Comparison of ENCODE assay signal across 24 cellular contexts in genomic region chr15:68032672-68033071, GRCh38. TPM values are rescaled to one million over a fixed set of nuclear protein-coding genes. Genes with fewer than 3 reads are reported as not detected.
A peak's percentile ranks its signal among the peaks of the same experiment; 100 is the strongest.
DNase-seq lines count a peak whose midpoint lies in the region; ATAC-seq, FAIRE-seq and TF ChIP-seq lines count a peak whose summit lies in the region.
"Had no signal": no experiment of that assay in that cellular context is flagged by ENCODE, and none has a peak within 500 bp of the region (broad histone marks: within the 10 kb centered on the region; RNA-seq: fewer than 3 reads in every experiment).

No MANE protein-coding gene starts in this region.

- POLR2A ChIA-PET in A549 (lab: Yijun Ruan, JAX) (no interaction called here), WTC11 (lab: Charles Lee) (no interaction called here), SK-N-SH (lab: Yijun Ruan, JAX) (no interaction called here)

- no peaks in the 10 kb centered on the region for H3K4me1 ChIP-seq in A549
- H3K4me1 ChIP-seq in SK-N-SH (ENCODE audit: control insufficient read depth in 1 of 2, insufficient read depth in 2 of 2, low read depth in 1 of 2, low read length in 1 of 2): no peaks in the 10 kb centered on the region
- H3K4me1 ChIP-seq: body of pancreas, parathyroid adenoma, sigmoid colon had no signal

- DNase-seq in A549 (ENCODE audit: low read depth in 1 of 2, low spot score in 1 of 2) (no peak), LNCaP clone FGC (ENCODE audit: low read depth) (peak; percentile 40), WTC11 (ENCODE audit: low spot score) (no peak), UCSD-AML1 (lab: John Stamatoyannopoulos, UW; ENCODE audit: unreplicated experiment) (no peak), SK-N-SH (no peak), NCI-H187 (lab: John Stamatoyannopoulos, UW) (no peak)
- DNase-seq in activated naive CD4-positive, alpha-beta T cell treated with Interleukin-2 at 50 U/mL for 16 hours: no peak
- DNase-seq: activated CD4-positive, alpha-beta T cell treated with anti-CD3 and anti-CD28 coated beads, Interleukin-2, amount 50 U/mL, for 4 hours; activated T-cell treated with anti-CD3 and anti-CD28 coated beads, Interleukin-2, amount 50 U/mL, for 4 hours; body of pancreas; GM23248; IMR-90; NCI-H1092; NCI-H526; PC-3; sigmoid colon; stomach; T1000 had no signal

- no peaks in the 10 kb centered on the region for H4K20me1 ChIP-seq in SK-N-SH (ENCODE audit: insufficient read depth)

- no peaks in the 10 kb centered on the region for H3K79me2 ChIP-seq in SK-N-SH (ENCODE audit: insufficient read depth)
- H3K79me2 ChIP-seq: hepatocyte, parathyroid adenoma had no signal

- H3K4me2 ChIP-seq in A549: no peak overlapping the region
- H3K4me2 ChIP-seq in SK-N-SH: no peak overlapping the region
- H3K4me2 ChIP-seq: hepatocyte had no signal

- H3K4me3 ChIP-seq in A549 (no peak overlapping the region), LNCaP clone FGC (ENCODE audit: low read depth, low read length) (no peak overlapping the region), SK-N-SH (ENCODE audit: low read depth in 2 of 2, low read length in 1 of 2) (no peak overlapping the region)
- H3K4me3 ChIP-seq: body of pancreas, GM23248, hepatocyte, sigmoid colon, stomach had no signal

- no peak for FAIRE-seq in A549 (lab: Jason Lieb, UNC)
- FAIRE-seq: islet of Langerhans had no signal

- no peak for ATAC-seq in A549
- peak; percentile 58 for ATAC-seq in GM18502 (IDR thresholded peaks at IDR 0.05; ENCODE audit: poor library complexity, unreplicated experiment)
- peak; percentile 48; the same call in 1 of the 2 replicates for ATAC-seq in WTC11
- ATAC-seq: activated naive CD4-positive, alpha-beta T cell treated with anti-CD3 and anti-CD28 coated beads, Interleukin-2, amount 50 U/mL, for 72 hours; activated T-cell treated with anti-CD3 and anti-CD28 coated beads, Interleukin-2, amount 50 U/mL, for 4 hours; body of pancreas; PC-3 had no signal

- H3K9me2 ChIP-seq in SK-N-SH: no peaks in the 10 kb centered on the region

- H3K36me3 ChIP-seq in SK-N-SH (replicated peaks in 1 of 2; ENCODE audit: control insufficient read depth in 1 of 2, insufficient read depth in 2 of 2, low read length in 1 of 2): no peaks in the 10 kb centered on the region
- H3K36me3 ChIP-seq: sigmoid colon, stomach had no signal

- H3K27ac ChIP-seq in A549: no peak overlapping the region
- no peak overlapping the region for H3K27ac ChIP-seq in SK-N-SH (ENCODE audit: low read depth in 2 of 2, low read length in 1 of 2)
- H3K27ac ChIP-seq: body of pancreas, GM23248, hepatocyte, parathyroid adenoma, sigmoid colon, stomach had no signal

- TF ChIP-seq CTCF in A549 (IDR thresholded peaks at IDR 0.05) (no peak), LNCaP clone FGC (IDR thresholded peaks at IDR 0.05; ENCODE audit: control insufficient read depth, extremely low read depth, insufficient read depth) (0 out of 2 replicates have a peak, but pooled peaks have one; percentile 8), WTC11 (IDR thresholded peaks at IDR 0.05) (no peak), SK-N-SH (IDR thresholded peaks at IDR 0.05) (no peak)

- H3K9ac ChIP-seq in SK-N-SH: no peak overlapping the region
- H3K9ac ChIP-seq: GM23248, parathyroid adenoma had no signal

- no peak overlapping the region for H3K4me3 Mint-ChIP-seq in WTC11
- H3K4me3 Mint-ChIP-seq: activated T-cell treated with anti-CD3 and anti-CD28 coated beads, Interleukin-2, amount 50 U/mL, for 4 hours; type B pancreatic cell had no signal

- no peaks in the 10 kb centered on the region; the same call in 1 of the 2 replicates for H3K36me3 Mint-ChIP-seq in WTC11
- H3K36me3 Mint-ChIP-seq: type B pancreatic cell had no signal

- H2AFZ ChIP-seq in SK-N-SH (ENCODE audit: low read depth): no peak overlapping the region
- H2AFZ ChIP-seq: GM23248, hepatocyte, parathyroid adenoma had no signal

- no peaks in the 10 kb centered on the region for H3K27me3 Mint-ChIP-seq in WTC11 (ENCODE audit: low read depth)
- H3K27me3 Mint-ChIP-seq: type B pancreatic cell had no signal

- TF ChIP-seq EP300 in A549 (IDR thresholded peaks at IDR 0.05) (no peak), SK-N-SH (IDR thresholded peaks at IDR 0.05; ENCODE audit: borderline replicate concordance in 1 of 2, low read depth in 1 of 2, low read length in 1 of 2) (no peak)

- H3K9me3 ChIP-seq in A549: peaks cover 11% of the 10 kb centered on the region; the same call in 2 of the 3 replicates
- no peaks in the 10 kb centered on the region for H3K9me3 ChIP-seq in SK-N-SH
- H3K9me3 ChIP-seq: body of pancreas, sigmoid colon, stomach had no signal

- 0 out of 2 replicates have a peak, but pooled peaks cover 3% of the 10 kb centered on the region for H3K27me3 ChIP-seq in SK-N-SH (ENCODE audit: insufficient read depth)
- H3K27me3 ChIP-seq: body of pancreas, hepatocyte, sigmoid colon, stomach had no signal

- TF ChIP-seq RAD21 in A549 (conservative IDR thresholded peaks at IDR 0.05 in 1 of 2, IDR thresholded peaks at IDR 0.05 in 1 of 2) (no peak), SK-N-SH (IDR thresholded peaks at IDR 0.05; ENCODE audit: low read length) (no peak)

- H3K4me1 Mint-ChIP-seq in WTC11: no peaks in the 10 kb centered on the region

- no peaks in the 10 kb centered on the region for H3F3A ChIP-seq in SK-N-SH (replicated peaks; ENCODE audit: insufficient read depth)

- peaks cover 10% of the 10 kb centered on the region for H3K9me3 Mint-ChIP-seq in WTC11
- H3K9me3 Mint-ChIP-seq: activated naive CD4-positive, alpha-beta T cell treated with anti-CD3 and anti-CD28 coated beads, Interleukin-2, amount 50 U/mL, for 72 hours had no signal

- 46% methylated on average over 1 of the region's 1 CpG for WGBS in A549 (ENCODE audit: missing lambda C conversion rate)
- WGBS in SK-N-SH (ENCODE audit: low lambda C conversion rate): 34% methylated on average over 1 of the region's 1 CpG

- no peak overlapping the region for H3K27ac Mint-ChIP-seq in WTC11
- H3K27ac Mint-ChIP-seq: activated naive CD4-positive, alpha-beta T cell treated with anti-CD3 and anti-CD28 coated beads, Interleukin-2, amount 50 U/mL, for 72 hours; type B pancreatic cell had no signal

- TF ChIP-seq POLR2A in A549 (IDR thresholded peaks at IDR 0.05; ENCODE audit: low read length): no peak

- CTCF ChIA-PET in A549 (lab: Yijun Ruan, JAX): interaction anchor here (1.9 kb wide), 1 partner anchor 169 kb away, joined by 10 read pairs; no protein-coding TSS in a partner anchor
- CTCF ChIA-PET in WTC11 (lab: Charles Lee): no interaction called here
- CTCF ChIA-PET in SK-N-SH (lab: Yijun Ruan, JAX): no interaction called here

TF ChIP-seq in A549, 52 proteins besides CTCF, POLR2A, EP300 and RAD21:
- TF ChIP-seq CHD2 (IDR thresholded peaks at IDR 0.05; ENCODE audit: low read length, partially characterized antibody) (no peak), USF2 (IDR thresholded peaks at IDR 0.05) (peak; percentile 23; the same call in 1 of the 2 replicates)

TF ChIP-seq in WTC11, 78 proteins besides CTCF, POLR2A, EP300 and RAD21 (continues in another document):
- TF ChIP-seq HMGA2 (CRISPR knock-in tag; IDR thresholded peaks at IDR 0.05): no peak
- no peak for TF ChIP-seq ZMAT4 (CRISPR knock-in tag; IDR thresholded peaks at IDR 0.05)
- no peak for TF ChIP-seq NFATC4 (CRISPR knock-in tag; IDR thresholded peaks at IDR 0.05)
- no peak for TF ChIP-seq GRHL2 (CRISPR knock-in tag; IDR thresholded peaks at IDR 0.05; ENCODE audit: insufficient replicate concordance, severe bottlenecking)

TF ChIP-seq in SK-N-SH, 30 proteins besides CTCF, POLR2A, EP300 and RAD21:
- TF ChIP-seq GABPA (IDR thresholded peaks at IDR 0.05; ENCODE audit: low read depth) (no peak), FOXJ3 (CRISPR knock-in tag; IDR thresholded peaks at IDR 0.05) (no peak)
TF ChIP-seq in SK-N-SH: peak in this region for 0.

RNA-seq across cellular contexts. Expression of gene PIAS1, which starts 21.4 kb away (rescaled TPM):
- polyA plus RNA-seq in A549 (2011; rRNA removed) (49.5 and 53.7 TPM in 2 replicates), A549 (2017; fragmentation: RNase III; extraction: RNeasy Plus Mini Kit Qiagen cat#74134 plus additional on column Dnase treatment) (18.0 to 23.2 TPM (median 21.4 TPM) in 3 replicates), SK-N-SH (2012; rRNA removed) (9.0 and 9.8 TPM in 2 replicates)
- 15.7 and 16.1 TPM in 2 replicates for polyA plus RNA-seq in A549 (2012; cell fraction: cytosol; rRNA removed)
- polyA plus RNA-seq in A549 (2012; cell fraction: nucleus; rRNA removed): 17.4 and 24.2 TPM in 2 replicates
- 97.3 and 119 TPM in 2 replicates for polyA minus RNA-seq in A549 (2011; rRNA and poly(A)+ RNA removed)
- total RNA-seq in WTC11 (2021): 29.7 to 33.2 TPM (median 31.2 TPM) in 3 replicates
- 7.7 and 8.8 TPM in 2 replicates for polyA plus RNA-seq in SK-N-SH (2012; cell fraction: cytosol; rRNA removed)
- 30.9 and 32.1 TPM in 2 replicates for polyA plus RNA-seq in SK-N-SH (2012; cell fraction: nucleus; rRNA removed)

Comparison
In these comparisons a context has a peak if more than half of its experiments do, and no peak if none do; other contexts are left out.
1. ATAC-seq: peak in GM18502 (single experiment) and WTC11 (single experiment); none in A549 (0 of 2).
2. Of the 8 proteins assayed by ChIP-seq in both WTC11 and A549: peak only in WTC11: none; only in A549: USF2; in both: none; in neither: 7.